1 cellular context compared by ENCODE assay signal in the genomic region with DNA sequence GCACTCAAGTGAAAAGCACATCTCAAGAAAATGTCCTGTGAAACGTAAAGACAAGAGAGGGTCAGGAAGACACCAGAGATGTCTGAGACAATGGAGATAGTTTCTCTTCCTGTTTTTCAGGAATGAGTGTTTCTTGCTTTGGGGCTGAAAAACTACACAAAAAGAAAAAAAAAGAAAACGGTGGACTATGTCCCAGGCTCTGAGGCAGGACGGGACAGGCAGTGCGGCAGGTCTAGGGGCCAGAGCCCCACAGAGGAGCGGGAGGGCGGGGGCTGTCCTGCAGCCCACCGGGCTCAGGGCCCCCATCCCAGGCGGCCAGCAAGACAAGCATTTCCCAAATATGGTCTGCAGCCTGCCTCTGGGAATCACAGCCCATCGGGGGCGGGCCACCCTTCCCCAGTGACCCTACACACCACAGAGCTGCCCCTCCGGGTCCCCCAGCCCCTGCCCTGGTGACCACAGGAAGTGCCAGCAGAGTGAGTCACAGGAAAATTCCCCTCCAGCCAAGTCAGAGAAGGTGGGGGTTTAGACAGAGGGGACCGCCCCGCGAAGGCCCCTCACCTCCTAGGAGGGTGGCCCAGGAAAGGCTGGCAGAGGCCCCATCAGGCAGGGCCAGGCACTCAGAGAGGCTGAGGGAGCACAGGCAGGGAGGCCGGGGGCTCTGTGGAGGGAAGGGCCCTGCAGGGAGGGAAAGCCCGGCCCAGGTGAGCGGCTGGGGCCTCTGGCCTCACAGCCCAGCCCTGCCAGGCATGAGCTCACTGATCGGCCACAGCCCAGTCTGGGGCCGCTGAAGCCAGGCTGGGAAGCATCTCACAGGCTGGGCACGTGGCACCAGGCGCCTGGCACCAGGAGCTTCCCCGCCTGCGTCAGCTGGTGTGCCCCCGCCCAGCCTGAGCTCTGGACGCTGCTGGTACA.
A peak's percentile ranks its signal among the peaks of the same experiment; 100 is the strongest.
TF ChIP-seq lines count a peak whose summit lies in the region.

No MANE protein-coding gene starts in this region.

TF ChIP-seq in HepG2, 621 proteins besides CTCF, POLR2A, EP300 and RAD21 (continued from another document and continues in another):
- TF ChIP-seq, protein P1, sequence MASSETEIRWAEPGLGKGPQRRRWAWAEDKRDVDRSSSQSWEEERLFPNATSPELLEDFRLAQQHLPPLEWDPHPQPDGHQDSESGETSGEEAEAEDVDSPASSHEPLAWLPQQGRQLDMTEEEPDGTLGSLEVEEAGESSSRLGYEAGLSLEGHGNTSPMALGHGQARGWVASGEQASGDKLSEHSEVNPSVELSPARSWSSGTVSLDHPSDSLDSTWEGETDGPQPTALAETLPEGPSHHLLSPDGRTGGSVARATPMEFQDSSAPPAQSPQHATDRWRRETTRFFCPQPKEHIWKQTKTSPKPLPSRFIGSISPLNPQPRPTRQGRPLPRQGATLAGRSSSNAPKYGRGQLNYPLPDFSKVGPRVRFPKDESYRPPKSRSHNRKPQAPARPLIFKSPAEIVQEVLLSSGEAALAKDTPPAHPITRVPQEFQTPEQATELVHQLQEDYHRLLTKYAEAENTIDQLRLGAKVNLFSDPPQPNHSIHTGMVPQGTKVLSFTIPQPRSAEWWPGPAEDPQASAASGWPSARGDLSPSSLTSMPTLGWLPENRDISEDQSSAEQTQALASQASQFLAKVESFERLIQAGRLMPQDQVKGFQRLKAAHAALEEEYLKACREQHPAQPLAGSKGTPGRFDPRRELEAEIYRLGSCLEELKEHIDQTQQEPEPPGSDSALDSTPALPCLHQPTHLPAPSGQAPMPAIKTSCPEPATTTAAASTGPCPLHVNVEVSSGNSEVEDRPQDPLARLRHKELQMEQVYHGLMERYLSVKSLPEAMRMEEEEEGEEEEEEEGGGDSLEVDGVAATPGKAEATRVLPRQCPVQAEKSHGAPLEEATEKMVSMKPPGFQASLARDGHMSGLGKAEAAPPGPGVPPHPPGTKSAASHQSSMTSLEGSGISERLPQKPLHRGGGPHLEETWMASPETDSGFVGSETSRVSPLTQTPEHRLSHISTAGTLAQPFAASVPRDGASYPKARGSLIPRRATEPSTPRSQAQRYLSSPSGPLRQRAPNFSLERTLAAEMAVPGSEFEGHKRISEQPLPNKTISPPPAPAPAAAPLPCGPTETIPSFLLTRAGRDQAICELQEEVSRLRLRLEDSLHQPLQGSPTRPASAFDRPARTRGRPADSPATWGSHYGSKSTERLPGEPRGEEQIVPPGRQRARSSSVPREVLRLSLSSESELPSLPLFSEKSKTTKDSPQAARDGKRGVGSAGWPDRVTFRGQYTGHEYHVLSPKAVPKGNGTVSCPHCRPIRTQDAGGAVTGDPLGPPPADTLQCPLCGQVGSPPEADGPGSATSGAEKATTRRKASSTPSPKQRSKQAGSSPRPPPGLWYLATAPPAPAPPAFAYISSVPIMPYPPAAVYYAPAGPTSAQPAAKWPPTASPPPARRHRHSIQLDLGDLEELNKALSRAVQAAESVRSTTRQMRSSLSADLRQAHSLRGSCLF (CRISPR knock-in tag; IDR thresholded peaks at IDR 0.05; ENCODE audit: borderline replicate concordance) = no peak; the same call in 1 of the 2 replicates
- TF ChIP-seq, protein P2, sequence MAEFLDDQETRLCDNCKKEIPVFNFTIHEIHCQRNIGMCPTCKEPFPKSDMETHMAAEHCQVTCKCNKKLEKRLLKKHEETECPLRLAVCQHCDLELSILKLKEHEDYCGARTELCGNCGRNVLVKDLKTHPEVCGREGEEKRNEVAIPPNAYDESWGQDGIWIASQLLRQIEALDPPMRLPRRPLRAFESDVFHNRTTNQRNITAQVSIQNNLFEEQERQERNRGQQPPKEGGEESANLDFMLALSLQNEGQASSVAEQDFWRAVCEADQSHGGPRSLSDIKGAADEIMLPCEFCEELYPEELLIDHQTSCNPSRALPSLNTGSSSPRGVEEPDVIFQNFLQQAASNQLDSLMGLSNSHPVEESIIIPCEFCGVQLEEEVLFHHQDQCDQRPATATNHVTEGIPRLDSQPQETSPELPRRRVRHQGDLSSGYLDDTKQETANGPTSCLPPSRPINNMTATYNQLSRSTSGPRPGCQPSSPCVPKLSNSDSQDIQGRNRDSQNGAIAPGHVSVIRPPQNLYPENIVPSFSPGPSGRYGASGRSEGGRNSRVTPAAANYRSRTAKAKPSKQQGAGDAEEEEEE (CRISPR knock-in tag; IDR thresholded peaks at IDR 0.05; ENCODE audit: borderline replicate concordance) = no peak; the same call in none of the 2 replicates
- TF ChIP-seq RXRB (CRISPR knock-in tag; IDR thresholded peaks at IDR 0.05; ENCODE audit: borderline replicate concordance) = peak; percentile 98
- TF ChIP-seq ZNF614 (CRISPR knock-in tag; IDR thresholded peaks at IDR 0.05; ENCODE audit: borderline replicate concordance) = peak; percentile 92
- TF ChIP-seq ZFAT (CRISPR knock-in tag; conservative IDR thresholded peaks at IDR 0.05) = no peak
- peak; percentile 74 for TF ChIP-seq PHF8 (CRISPR knock-in tag; IDR thresholded peaks at IDR 0.05)
- peak; percentile 92; the same call in 1 of the 2 replicates for TF ChIP-seq ZNF230 (CRISPR knock-in tag; IDR thresholded peaks at IDR 0.05)
- peak; percentile 83 for TF ChIP-seq TAF1 (CRISPR knock-in tag; IDR thresholded peaks at IDR 0.05)
- no peak; the same call in 1 of the 2 replicates for TF ChIP-seq ZNF34 (CRISPR knock-in tag; IDR thresholded peaks at IDR 0.05; ENCODE audit: borderline replicate concordance)
- peak; percentile 86; the same call in 1 of the 2 replicates for TF ChIP-seq ZNF33A (CRISPR knock-in tag; IDR thresholded peaks at IDR 0.05; ENCODE audit: borderline replicate concordance)
- 0 out of 2 replicates have a peak, but pooled peaks have one; percentile 90 for TF ChIP-seq MTF2 (CRISPR knock-in tag; IDR thresholded peaks at IDR 0.05; ENCODE audit: borderline replicate concordance)
- 0 out of 2 replicates have a peak, but pooled peaks have one; percentile 22 for TF ChIP-seq ZNF777 (CRISPR knock-in tag; IDR thresholded peaks at IDR 0.05)
- TF ChIP-seq, protein P3, sequence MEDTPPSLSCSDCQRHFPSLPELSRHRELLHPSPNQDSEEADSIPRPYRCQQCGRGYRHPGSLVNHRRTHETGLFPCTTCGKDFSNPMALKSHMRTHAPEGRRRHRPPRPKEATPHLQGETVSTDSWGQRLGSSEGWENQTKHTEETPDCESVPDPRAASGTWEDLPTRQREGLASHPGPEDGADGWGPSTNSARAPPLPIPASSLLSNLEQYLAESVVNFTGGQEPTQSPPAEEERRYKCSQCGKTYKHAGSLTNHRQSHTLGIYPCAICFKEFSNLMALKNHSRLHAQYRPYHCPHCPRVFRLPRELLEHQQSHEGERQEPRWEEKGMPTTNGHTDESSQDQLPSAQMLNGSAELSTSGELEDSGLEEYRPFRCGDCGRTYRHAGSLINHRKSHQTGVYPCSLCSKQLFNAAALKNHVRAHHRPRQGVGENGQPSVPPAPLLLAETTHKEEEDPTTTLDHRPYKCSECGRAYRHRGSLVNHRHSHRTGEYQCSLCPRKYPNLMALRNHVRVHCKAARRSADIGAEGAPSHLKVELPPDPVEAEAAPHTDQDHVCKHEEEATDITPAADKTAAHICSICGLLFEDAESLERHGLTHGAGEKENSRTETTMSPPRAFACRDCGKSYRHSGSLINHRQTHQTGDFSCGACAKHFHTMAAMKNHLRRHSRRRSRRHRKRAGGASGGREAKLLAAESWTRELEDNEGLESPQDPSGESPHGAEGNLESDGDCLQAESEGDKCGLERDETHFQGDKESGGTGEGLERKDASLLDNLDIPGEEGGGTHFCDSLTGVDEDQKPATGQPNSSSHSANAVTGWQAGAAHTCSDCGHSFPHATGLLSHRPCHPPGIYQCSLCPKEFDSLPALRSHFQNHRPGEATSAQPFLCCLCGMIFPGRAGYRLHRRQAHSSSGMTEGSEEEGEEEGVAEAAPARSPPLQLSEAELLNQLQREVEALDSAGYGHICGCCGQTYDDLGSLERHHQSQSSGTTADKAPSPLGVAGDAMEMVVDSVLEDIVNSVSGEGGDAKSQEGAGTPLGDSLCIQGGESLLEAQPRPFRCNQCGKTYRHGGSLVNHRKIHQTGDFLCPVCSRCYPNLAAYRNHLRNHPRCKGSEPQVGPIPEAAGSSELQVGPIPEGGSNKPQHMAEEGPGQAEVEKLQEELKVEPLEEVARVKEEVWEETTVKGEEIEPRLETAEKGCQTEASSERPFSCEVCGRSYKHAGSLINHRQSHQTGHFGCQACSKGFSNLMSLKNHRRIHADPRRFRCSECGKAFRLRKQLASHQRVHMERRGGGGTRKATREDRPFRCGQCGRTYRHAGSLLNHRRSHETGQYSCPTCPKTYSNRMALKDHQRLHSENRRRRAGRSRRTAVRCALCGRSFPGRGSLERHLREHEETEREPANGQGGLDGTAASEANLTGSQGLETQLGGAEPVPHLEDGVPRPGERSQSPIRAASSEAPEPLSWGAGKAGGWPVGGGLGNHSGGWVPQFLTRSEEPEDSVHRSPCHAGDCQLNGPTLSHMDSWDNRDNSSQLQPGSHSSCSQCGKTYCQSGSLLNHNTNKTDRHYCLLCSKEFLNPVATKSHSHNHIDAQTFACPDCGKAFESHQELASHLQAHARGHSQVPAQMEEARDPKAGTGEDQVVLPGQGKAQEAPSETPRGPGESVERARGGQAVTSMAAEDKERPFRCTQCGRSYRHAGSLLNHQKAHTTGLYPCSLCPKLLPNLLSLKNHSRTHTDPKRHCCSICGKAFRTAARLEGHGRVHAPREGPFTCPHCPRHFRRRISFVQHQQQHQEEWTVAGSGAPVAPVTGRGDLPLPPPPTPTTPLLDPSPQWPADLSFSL (CRISPR knock-in tag; IDR thresholded peaks at IDR 0.05) = no peak
- no peak; the same call in 1 of the 2 replicates for TF ChIP-seq SRY (CRISPR knock-in tag; IDR thresholded peaks at IDR 0.05)
- TF ChIP-seq ZNF350 (CRISPR knock-in tag; IDR thresholded peaks at IDR 0.05; ENCODE audit: borderline replicate concordance, low read depth) = peak; percentile 99; the same call in 1 of the 2 replicates
- no peak; the same call in 1 of the 2 replicates for TF ChIP-seq ZNF644 (CRISPR knock-in tag; IDR thresholded peaks at IDR 0.05; ENCODE audit: low read depth)
- no peak for TF ChIP-seq ZNF24 (IDR thresholded peaks at IDR 0.05)
- TF ChIP-seq PAF1 (CRISPR knock-in tag; IDR thresholded peaks at IDR 0.05) = no peak
- TF ChIP-seq NONO (IDR thresholded peaks at IDR 0.05) = no peak
- TF ChIP-seq NONO (CRISPR knock-in tag; conservative IDR thresholded peaks at IDR 0.05) = peak; percentile 95
- TF ChIP-seq RELA (CRISPR knock-in tag; IDR thresholded peaks at IDR 0.05) = peak; percentile 99
- TF ChIP-seq, protein P4, sequence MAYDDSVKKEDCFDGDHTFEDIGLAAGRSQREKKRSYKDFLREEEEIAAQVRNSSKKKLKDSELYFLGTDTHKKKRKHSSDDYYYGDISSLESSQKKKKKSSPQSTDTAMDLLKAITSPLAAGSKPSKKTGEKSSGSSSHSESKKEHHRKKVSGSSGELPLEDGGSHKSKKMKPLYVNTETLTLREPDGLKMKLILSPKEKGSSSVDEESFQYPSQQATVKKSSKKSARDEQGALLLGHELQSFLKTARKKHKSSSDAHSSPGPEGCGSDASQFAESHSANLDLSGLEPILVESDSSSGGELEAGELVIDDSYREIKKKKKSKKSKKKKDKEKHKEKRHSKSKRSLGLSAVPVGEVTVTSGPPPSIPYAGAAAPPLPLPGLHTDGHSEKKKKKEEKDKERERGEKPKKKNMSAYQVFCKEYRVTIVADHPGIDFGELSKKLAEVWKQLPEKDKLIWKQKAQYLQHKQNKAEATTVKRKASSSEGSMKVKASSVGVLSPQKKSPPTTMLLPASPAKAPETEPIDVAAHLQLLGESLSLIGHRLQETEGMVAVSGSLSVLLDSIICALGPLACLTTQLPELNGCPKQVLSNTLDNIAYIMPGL (CRISPR knock-in tag; IDR thresholded peaks at IDR 0.05; ENCODE audit: borderline replicate concordance in 1 of 2, low read depth in 1 of 2) = peak; percentile 75 to 89
- TF ChIP-seq, protein P5, sequence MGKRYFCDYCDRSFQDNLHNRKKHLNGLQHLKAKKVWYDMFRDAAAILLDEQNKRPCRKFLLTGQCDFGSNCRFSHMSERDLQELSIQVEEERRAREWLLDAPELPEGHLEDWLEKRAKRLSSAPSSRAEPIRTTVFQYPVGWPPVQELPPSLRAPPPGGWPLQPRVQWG (CRISPR knock-in tag; IDR thresholded peaks at IDR 0.05; ENCODE audit: borderline replicate concordance, low read depth) = no peak
- TF ChIP-seq DMAP1 (CRISPR knock-in tag; IDR thresholded peaks at IDR 0.05) = peak; percentile 86
- no peak for TF ChIP-seq PLRG1 (conservative IDR thresholded peaks at IDR 0.05)
- TF ChIP-seq ZNF138 (CRISPR knock-in tag; IDR thresholded peaks at IDR 0.05; ENCODE audit: low read depth) = peak; percentile 3; the same call in 1 of the 2 replicates
- peak; percentile 94; the same call in 1 of the 2 replicates for TF ChIP-seq ZFP41 (CRISPR knock-in tag; IDR thresholded peaks at IDR 0.05; ENCODE audit: borderline replicate concordance)
- peak; percentile 76; the same call in 1 of the 2 replicates for TF ChIP-seq ZNF598 (CRISPR knock-in tag; IDR thresholded peaks at IDR 0.05; ENCODE audit: borderline replicate concordance)
- TF ChIP-seq ZMYM3 (CRISPR knock-in tag; IDR thresholded peaks at IDR 0.05) = no peak; the same call in 1 of the 2 replicates
- TF ChIP-seq, protein P6, sequence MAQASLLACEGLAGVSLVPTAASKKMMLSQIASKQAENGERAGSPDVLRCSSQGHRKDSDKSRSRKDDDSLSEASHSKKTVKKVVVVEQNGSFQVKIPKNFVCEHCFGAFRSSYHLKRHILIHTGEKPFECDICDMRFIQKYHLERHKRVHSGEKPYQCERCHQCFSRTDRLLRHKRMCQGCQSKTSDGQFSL (CRISPR knock-in tag; IDR thresholded peaks at IDR 0.05) = no peak; the same call in 1 of the 2 replicates
- peak; percentile 98 for TF ChIP-seq SRSF1 (optimal IDR thresholded peaks at IDR 0.05; ENCODE audit: low read depth, low read length)
- TF ChIP-seq, protein P7, sequence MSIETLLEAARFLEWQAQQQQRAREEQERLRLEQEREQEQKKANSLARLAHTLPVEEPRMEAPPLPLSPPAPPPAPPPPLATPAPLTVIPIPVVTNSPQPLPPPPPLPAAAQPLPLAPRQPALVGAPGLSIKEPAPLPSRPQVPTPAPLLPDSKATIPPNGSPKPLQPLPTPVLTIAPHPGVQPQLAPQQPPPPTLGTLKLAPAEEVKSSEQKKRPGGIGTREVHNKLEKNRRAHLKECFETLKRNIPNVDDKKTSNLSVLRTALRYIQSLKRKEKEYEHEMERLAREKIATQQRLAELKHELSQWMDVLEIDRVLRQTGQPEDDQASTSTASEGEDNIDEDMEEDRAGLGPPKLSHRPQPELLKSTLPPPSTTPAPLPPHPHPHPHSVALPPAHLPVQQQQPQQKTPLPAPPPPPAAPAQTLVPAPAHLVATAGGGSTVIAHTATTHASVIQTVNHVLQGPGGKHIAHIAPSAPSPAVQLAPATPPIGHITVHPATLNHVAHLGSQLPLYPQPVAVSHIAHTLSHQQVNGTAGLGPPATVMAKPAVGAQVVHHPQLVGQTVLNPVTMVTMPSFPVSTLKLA (IDR thresholded peaks at IDR 0.05) = peak; percentile 79
- TF ChIP-seq ZNF160 (CRISPR knock-in tag; IDR thresholded peaks at IDR 0.05) = peak; percentile 94
- TF ChIP-seq, protein P8, sequence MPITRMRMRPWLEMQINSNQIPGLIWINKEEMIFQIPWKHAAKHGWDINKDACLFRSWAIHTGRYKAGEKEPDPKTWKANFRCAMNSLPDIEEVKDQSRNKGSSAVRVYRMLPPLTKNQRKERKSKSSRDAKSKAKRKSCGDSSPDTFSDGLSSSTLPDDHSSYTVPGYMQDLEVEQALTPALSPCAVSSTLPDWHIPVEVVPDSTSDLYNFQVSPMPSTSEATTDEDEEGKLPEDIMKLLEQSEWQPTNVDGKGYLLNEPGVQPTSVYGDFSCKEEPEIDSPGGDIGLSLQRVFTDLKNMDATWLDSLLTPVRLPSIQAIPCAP (CRISPR knock-in tag; IDR thresholded peaks at IDR 0.05; ENCODE audit: low read depth) = no peak; the same call in 1 of the 2 replicates
- no peak for TF ChIP-seq ISX (CRISPR knock-in tag; conservative IDR thresholded peaks at IDR 0.05)
- TF ChIP-seq ZNF235 (CRISPR knock-in tag; IDR thresholded peaks at IDR 0.05; ENCODE audit: borderline replicate concordance) = peak; percentile 76; the same call in 1 of the 2 replicates
- TF ChIP-seq ZNF335 (CRISPR knock-in tag; IDR thresholded peaks at IDR 0.05) = peak; percentile 90; the same call in 1 of the 2 replicates
